ENCODE assay signal across 1 cellular context in genomic region chr5:115838885-115839518, GRCh38.
TF ChIP-seq lines count a peak whose summit lies in the region.

No MANE protein-coding gene starts in this region.

TF ChIP-seq in endothelial cell of umbilical vein, 7 proteins besides CTCF, POLR2A, EP300 and RAD21 (continued from another document):
- TF ChIP-seq MAX (IDR thresholded peaks at IDR 0.05; ENCODE audit: insufficient read depth, insufficient read length) (no peak), EZH2 (IDR thresholded peaks at IDR 0.05; ENCODE audit: borderline replicate concordance, low read depth, low read length, severe bottlenecking) (no peak), GATA2 (IDR thresholded peaks at IDR 0.05; ENCODE audit: insufficient read depth, insufficient read length, low read depth, low read length) (no peak), FOS (IDR thresholded peaks at IDR 0.05; ENCODE audit: borderline replicate concordance, insufficient read depth, low read length) (no peak), POLR2AphosphoS5 (IDR thresholded peaks at IDR 0.05; ENCODE audit: insufficient read depth, low read depth, low read length) (no peak)
